Comparison of ENCODE assay signal across 9 cellular contexts in genomic region chr14:103627073-103628025, GRCh38. TPM values are rescaled to one million over a fixed set of nuclear protein-coding genes. Genes with fewer than 3 reads are reported as not detected.
A peak's percentile ranks its signal among the peaks of the same experiment; 100 is the strongest.
DNase-seq lines count a peak whose midpoint lies in the region; ATAC-seq, FAIRE-seq and TF ChIP-seq lines count a peak whose summit lies in the region.
"Had no signal": no experiment of that assay in that cellular context is flagged by ENCODE, and none has a peak within 500 bp of the region (broad histone marks: within the 10 kb centered on the region; RNA-seq: fewer than 3 reads in every experiment).

No MANE protein-coding gene starts in this region.

- peaks cover 31% of the 10 kb centered on the region for H3K4me1 Mint-ChIP-seq in activated T-cell treated with anti-CD3 and anti-CD28 coated beads, Interleukin-2, amount 50 U/mL, for 72 hours (ENCODE audit: low read depth)
- H3K4me1 Mint-ChIP-seq in astrocyte (ENCODE audit: low read depth, unreplicated experiment), result peaks cover 19% of the 10 kb centered on the region

- H3K36me3 Mint-ChIP-seq in activated T-cell treated with anti-CD3 and anti-CD28 coated beads, Interleukin-2, amount 50 U/mL, for 72 hours (ENCODE audit: insufficient read depth in 2 of 2), result peaks cover 0 to 3% of the 10 kb centered on the region in 2 donors
- H3K36me3 Mint-ChIP-seq in astrocyte (ENCODE audit: low read depth, unreplicated experiment), result no peaks in the 10 kb centered on the region

- H3K23ac ChIP-seq in mesendoderm (ENCODE audit: low read length), result no peak overlapping the region

- H3K36me3 ChIP-seq in astrocyte (ENCODE audit: insufficient read depth, low read length) (peaks cover 5% of the 10 kb centered on the region), mesendoderm (ENCODE audit: control insufficient read depth, insufficient read depth, low read length) (no peaks in the 10 kb centered on the region), transverse colon (no peaks in the 10 kb centered on the region)

- H3K27me3 ChIP-seq in astrocyte (ENCODE audit: insufficient read depth, low read length) (no peaks in the 10 kb centered on the region), mesendoderm (ENCODE audit: insufficient read depth, low read length, poor library complexity) (no peaks in the 10 kb centered on the region), transverse colon (no peaks in the 10 kb centered on the region)

- H3K9ac ChIP-seq in astrocyte (ENCODE audit: low read length), result peak overlapping the region; percentile 95
- peak overlapping the region; percentile 84 for H3K9ac ChIP-seq in mesendoderm (ENCODE audit: low read length)

- peak overlapping the region; percentile 92 for H3K27ac ChIP-seq in astrocyte (ENCODE audit: low read depth, low read length)
- no peak overlapping the region for H3K27ac ChIP-seq in mesendoderm (ENCODE audit: low read depth, low read length)
- peak overlapping the region; percentile 97 to 99 (median 98) for H3K27ac ChIP-seq in transverse colon

- H3K4me2 ChIP-seq in astrocyte (ENCODE audit: low read length) (peak overlapping the region; percentile 97), mesendoderm (ENCODE audit: low read length) (no peak overlapping the region)

- no peak overlapping the region for H2BK5ac ChIP-seq in mesendoderm (ENCODE audit: low read length)

- H3K27ac Mint-ChIP-seq in activated T-cell treated with anti-CD3 and anti-CD28 coated beads, Interleukin-2, amount 50 U/mL, for 72 hours, result peak overlapping the region; percentile 58
- peak overlapping the region; percentile 84 for H3K27ac Mint-ChIP-seq in astrocyte (ENCODE audit: unreplicated experiment)

- peak overlapping the region; percentile 86 for H3K18ac ChIP-seq in mesendoderm (ENCODE audit: low read length)

- H3K4me3 ChIP-seq in astrocyte (ENCODE audit: insufficient read depth, low read depth, low read length) (no peak overlapping the region), mesendoderm (ENCODE audit: low read length) (no peak overlapping the region), transverse colon (no peak overlapping the region)

- TF ChIP-seq CTCF in astrocyte (IDR thresholded peaks at IDR 0.05; ENCODE audit: insufficient read depth, low read depth, low read length) (no peak), transverse colon (IDR thresholded peaks at IDR 0.05) (no peak)

- peaks cover 23% of the 10 kb centered on the region for H3K4me1 ChIP-seq in astrocyte (ENCODE audit: insufficient read depth, low read length)
- H3K4me1 ChIP-seq in mesendoderm (ENCODE audit: control insufficient read depth, low read depth, low read length), result peaks cover 4% of the 10 kb centered on the region
- H3K4me1 ChIP-seq in transverse colon, result peaks cover 24 to 69% (median 37%) of the 10 kb centered on the region in 4 donors

- H3K4ac ChIP-seq in mesendoderm (ENCODE audit: low read depth, low read length), result no peak overlapping the region

- ATAC-seq in activated T-cell treated with anti-CD3 and anti-CD28 coated beads, Interleukin-2, amount 50 U/mL, for 72 hours (replicated peaks in 1 of 2), result no peak
- no peak for ATAC-seq in GM18517 (IDR thresholded peaks at IDR 0.05; ENCODE audit: unreplicated experiment)

- H2AFZ ChIP-seq in astrocyte (ENCODE audit: low read depth, low read length), result peak overlapping the region; percentile 88

- no peak overlapping the region for H2BK120ac ChIP-seq in mesendoderm (ENCODE audit: low read depth, low read length)

- H3K9me3 ChIP-seq in astrocyte (ENCODE audit: insufficient read depth, low read depth, low read length), result no peaks in the 10 kb centered on the region
- H3K9me3 ChIP-seq in transverse colon, result no peaks in the 10 kb centered on the region

- no peaks in the 10 kb centered on the region for H3K27me3 Mint-ChIP-seq in activated T-cell treated with anti-CD3 and anti-CD28 coated beads, Interleukin-2, amount 50 U/mL, for 72 hours (ENCODE audit: low read depth)
- no peaks in the 10 kb centered on the region for H3K27me3 Mint-ChIP-seq in astrocyte (ENCODE audit: low read depth, unreplicated experiment)

- H4K20me1 ChIP-seq in astrocyte (ENCODE audit: insufficient read depth, low read length), result peaks cover 26% of the 10 kb centered on the region

- no peak for TF ChIP-seq POLR2A in transverse colon (IDR thresholded peaks at IDR 0.05)

- H2BK15ac ChIP-seq in mesendoderm (replicated peaks; ENCODE audit: low read depth), result no peak overlapping the region

- H4K8ac ChIP-seq in mesendoderm (ENCODE audit: low read depth, low read length), result peak overlapping the region; percentile 43

- H3K79me2 ChIP-seq in astrocyte (ENCODE audit: insufficient read depth, low read length), result peaks cover 36% of the 10 kb centered on the region
- H3K79me2 ChIP-seq in mesendoderm (ENCODE audit: control insufficient read depth, insufficient read depth, low read length), result peaks cover 27% of the 10 kb centered on the region

- FAIRE-seq in astrocyte (lab: Jason Lieb, UNC), result no peak

- no peak for DNase-seq in activated T-cell treated with anti-CD3 and anti-CD28 coated beads, Interleukin-2, amount 50 U/mL, for 72 hours
- DNase-seq in activated T-cell treated with anti-CD3 and anti-CD28 coated beads for 4 hours (no peak), astrocyte (ENCODE audit: low read depth) (no peak), mesendoderm (no peak), transverse colon (peak; percentile 9), cerebellum (ENCODE audit: low spot score) (no peak), occipital lobe (lab: John Stamatoyannopoulos, UW) (no peak)
- DNase-seq: activated CD4-positive, alpha-beta T cell treated with anti-CD3 and anti-CD28 coated beads for 1 hour had no signal

- H4K5ac ChIP-seq in mesendoderm (ENCODE audit: low read length), result peak overlapping the region; percentile 10

- H3K9me3 Mint-ChIP-seq in activated T-cell treated with anti-CD3 and anti-CD28 coated beads, Interleukin-2, amount 50 U/mL, for 72 hours, result no peaks in the 10 kb centered on the region
- H3K9me3 Mint-ChIP-seq in astrocyte (ENCODE audit: unreplicated experiment), result no peaks in the 10 kb centered on the region

- H3K4me3 Mint-ChIP-seq in activated T-cell treated with anti-CD3 and anti-CD28 coated beads, Interleukin-2, amount 50 U/mL, for 72 hours, result peak overlapping the region; percentile 85 to 90
- H3K4me3 Mint-ChIP-seq in astrocyte (ENCODE audit: unreplicated experiment), result peak overlapping the region; percentile 34

- no peak overlapping the region for H2AK5ac ChIP-seq in mesendoderm (ENCODE audit: low read length)

- H3K56ac ChIP-seq in mesendoderm (ENCODE audit: low read length), result peak overlapping the region; percentile 9

- in situ Hi-C loops in transverse colon (cut with MboI; ENCODE audit: low pct_ligation_motif_present in 1 of 4, low pct_unique_long_range_greater_than_20kb in 1 of 4, low sequenced_read_pairs in 3 of 4), result no loop called here

- intact Hi-C loops in transverse colon (cut with DNase I; ENCODE audit: low total_unique reads), result no loop called here

- H3K79me1 ChIP-seq in mesendoderm (ENCODE audit: low read length), result peaks cover 2% of the 10 kb centered on the region

- WGBS in mesendoderm (ENCODE audit: extremely low coverage, insufficient coverage, low lambda C conversion rate), result no CpG with 5 or more reads among the region's 16 CpGs
- WGBS in transverse colon (ENCODE audit: low coverage in 1 of 2), 2 donors, result 73 to 83% methylated on average over 14 to 16 of the region's 16 CpGs

- TF ChIP-seq EP300 in transverse colon (IDR thresholded peaks at IDR 0.05; ENCODE audit: low read depth), result no peak

RNA-seq across cellular contexts. Expression of gene KLC1, which starts 1.7 kb away (rescaled TPM):
- 100 to 1,000 TPM; 165 to 177 TPM for total RNA-seq in activated T-cell treated with anti-CD3 and anti-CD28 coated beads, Interleukin-2, amount 50 U/mL, for 72 hours
- total RNA-seq in astrocyte (226 and 238 TPM in 2 replicates), transverse colon (100 to 1,000 TPM; 205 to 427 (median 291) TPM), cerebellum (338 TPM), occipital lobe (355 TPM)
- 73.1 TPM for polyA plus RNA-seq in mesendoderm (2013, experiment 1 of 2)
- 71.9 TPM for polyA plus RNA-seq in mesendoderm (2013, experiment 2 of 2)
